1 cellular context compared by ENCODE assay signal in the genomic region with DNA sequence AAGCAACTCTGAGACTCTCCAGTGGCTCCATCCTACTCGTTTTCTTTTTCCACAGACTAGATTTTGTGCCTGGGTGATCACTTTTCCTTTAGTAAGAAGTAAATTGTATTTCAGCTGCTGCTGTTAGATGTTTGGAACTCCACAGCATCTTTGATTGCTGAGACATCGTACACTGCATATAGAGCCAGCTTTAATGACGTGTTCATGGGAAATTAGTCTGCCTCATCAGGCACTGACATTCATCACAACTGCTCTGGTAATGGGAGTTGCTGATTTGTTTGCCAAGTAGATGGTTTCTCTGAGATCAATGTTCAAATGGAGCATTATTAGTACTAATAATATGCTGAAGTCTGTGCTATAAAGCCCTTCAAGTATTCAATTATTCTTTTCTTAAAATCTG.
TF ChIP-seq lines count a peak whose summit lies in the region.

No MANE protein-coding gene starts in this region.

TF ChIP-seq in IMR-90, 13 proteins besides CTCF, POLR2A, EP300 and RAD21 (continued from another document):
- TF ChIP-seq, protein P1, sequence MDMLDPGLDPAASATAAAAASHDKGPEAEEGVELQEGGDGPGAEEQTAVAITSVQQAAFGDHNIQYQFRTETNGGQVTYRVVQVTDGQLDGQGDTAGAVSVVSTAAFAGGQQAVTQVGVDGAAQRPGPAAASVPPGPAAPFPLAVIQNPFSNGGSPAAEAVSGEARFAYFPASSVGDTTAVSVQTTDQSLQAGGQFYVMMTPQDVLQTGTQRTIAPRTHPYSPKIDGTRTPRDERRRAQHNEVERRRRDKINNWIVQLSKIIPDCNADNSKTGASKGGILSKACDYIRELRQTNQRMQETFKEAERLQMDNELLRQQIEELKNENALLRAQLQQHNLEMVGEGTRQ (IDR thresholded peaks at IDR 0.05; ENCODE audit: low read depth, low read length) = no peak
- TF ChIP-seq MAZ (IDR thresholded peaks at IDR 0.05; ENCODE audit: borderline replicate concordance, low read depth, low read length) = no peak
- TF ChIP-seq SMC3 (IDR thresholded peaks at IDR 0.05; ENCODE audit: low read depth, low read length) = no peak
- TF ChIP-seq CEBPB (IDR thresholded peaks at IDR 0.05; ENCODE audit: low read depth, low read length) = no peak
- TF ChIP-seq NFE2L2 (IDR thresholded peaks at IDR 0.05; ENCODE audit: low read depth, low read length) = no peak
